Comparison of ENCODE assay signal across 9 cellular contexts in genomic region chr10:132408367-132408781, GRCh38. TPM values are rescaled to one million over a fixed set of nuclear protein-coding genes. Genes with fewer than 3 reads are reported as not detected.
A peak's percentile ranks its signal among the peaks of the same experiment; 100 is the strongest.
DNase-seq lines count a peak whose midpoint lies in the region; ATAC-seq and TF ChIP-seq lines count a peak whose summit lies in the region.
"Had no signal": no experiment of that assay in that cellular context is flagged by ENCODE, and none has a peak within 500 bp of the region (broad histone marks: within the 10 kb centered on the region; RNA-seq: fewer than 3 reads in every experiment).

No MANE protein-coding gene starts in this region.

- H3K79me2 ChIP-seq in mesendoderm (ENCODE audit: control insufficient read depth, insufficient read depth, low read length): peaks cover 7% of the 10 kb centered on the region

- no peaks in the 10 kb centered on the region for H3K27me3 Mint-ChIP-seq in activated CD4-positive, alpha-beta T cell treated with anti-CD3 and anti-CD28 coated beads, Interleukin-2, amount 10 ng/mL, durations not matched to agents 24 days and 14 days
- no peaks in the 10 kb centered on the region for H3K27me3 Mint-ChIP-seq in dendritic cell treated with granulocyte-macrophage colony-stimulating factor and Interleukin-4, amounts not matched to agents 40 ng/mL and 50 ng/mL, for 4 days

- peak overlapping the region; percentile 38 for H3K9ac ChIP-seq in mesendoderm (ENCODE audit: low read length)

- no peak overlapping the region for H3K4me2 ChIP-seq in mesendoderm (ENCODE audit: low read length)

- no peak overlapping the region for H4K8ac ChIP-seq in mesendoderm (ENCODE audit: low read depth, low read length)

- no peak overlapping the region for H3K23ac ChIP-seq in mesendoderm (ENCODE audit: low read length)

- ATAC-seq in HG02885 (IDR thresholded peaks at IDR 0.05; ENCODE audit: poor library complexity, unreplicated experiment) (no peak), GM21360 (IDR thresholded peaks at IDR 0.05; ENCODE audit: unreplicated experiment) (no peak)

- no peak overlapping the region for H3K4me3 Mint-ChIP-seq in activated CD4-positive, alpha-beta T cell treated with anti-CD3 and anti-CD28 coated beads, Interleukin-2, amount 10 ng/mL, durations not matched to agents 24 days and 14 days
- H3K4me3 Mint-ChIP-seq in dendritic cell treated with granulocyte-macrophage colony-stimulating factor and Interleukin-4, amounts not matched to agents 40 ng/mL and 50 ng/mL, for 4 days: peak overlapping the region; percentile 67

- H3K18ac ChIP-seq in mesendoderm (ENCODE audit: low read length): peak overlapping the region; percentile 64

- H4K5ac ChIP-seq in mesendoderm (ENCODE audit: low read length): no peak overlapping the region

- no peak overlapping the region for H3K27ac Mint-ChIP-seq in activated CD4-positive, alpha-beta T cell treated with anti-CD3 and anti-CD28 coated beads, Interleukin-2, amount 10 ng/mL, durations not matched to agents 24 days and 14 days
- H3K27ac Mint-ChIP-seq in dendritic cell treated with granulocyte-macrophage colony-stimulating factor and Interleukin-4, amounts not matched to agents 40 ng/mL and 50 ng/mL, for 4 days: peak overlapping the region; percentile 96

- WGBS in mesendoderm (ENCODE audit: extremely low coverage, insufficient coverage, low lambda C conversion rate): no CpG with 5 or more reads among the region's 20 CpGs
- 27 to 62% methylated on average over 5 to 10 of the region's 20 CpGs for WGBS in tibial nerve, 2 donors

- H3K4me1 ChIP-seq in mesendoderm (ENCODE audit: control insufficient read depth, low read depth, low read length) (peaks cover 11% of the 10 kb centered on the region), tibial nerve (peaks cover 0 to 53% (median 36%) of the 10 kb centered on the region in 4 donors)

- H3K27me3 ChIP-seq in mesendoderm (ENCODE audit: insufficient read depth, low read length, poor library complexity): no peaks in the 10 kb centered on the region
- H3K27me3 ChIP-seq in tibial nerve: no peaks in the 10 kb centered on the region

- intact Hi-C loops in activated CD4-positive, alpha-beta T cell treated with anti-CD3 and anti-CD28 coated beads, Interleukin-2, amount 10 ng/mL, durations not matched to agents 24 days and 14 days (cut with micrococcal nuclease): no loop called here
- intact Hi-C loops in dendritic cell treated with granulocyte-macrophage colony-stimulating factor and Interleukin-4, amounts not matched to agents 40 ng/mL and 50 ng/mL, for 4 days (cut with micrococcal nuclease): no loop called here

- H3K36me3 ChIP-seq in mesendoderm (ENCODE audit: control insufficient read depth, insufficient read depth, low read length) (no peaks in the 10 kb centered on the region), tibial nerve (peaks cover 0 to 35% (median 0%) of the 10 kb centered on the region in 3 donors)

- H3K9me3 Mint-ChIP-seq in activated CD4-positive, alpha-beta T cell treated with anti-CD3 and anti-CD28 coated beads, Interleukin-2, amount 10 ng/mL, durations not matched to agents 24 days and 14 days: no peaks in the 10 kb centered on the region
- H3K9me3 Mint-ChIP-seq in dendritic cell treated with granulocyte-macrophage colony-stimulating factor and Interleukin-4, amounts not matched to agents 40 ng/mL and 50 ng/mL, for 4 days: no peaks in the 10 kb centered on the region

- peak overlapping the region; percentile 14 for H2BK5ac ChIP-seq in mesendoderm (ENCODE audit: low read length)

- in situ Hi-C loops in G401 (cut with HindIII; ENCODE audit: low sequenced_read_pairs): no loop called here

- peak overlapping the region; percentile 46 for H3K4ac ChIP-seq in mesendoderm (ENCODE audit: low read depth, low read length)

- H3K36me3 Mint-ChIP-seq in activated CD4-positive, alpha-beta T cell treated with anti-CD3 and anti-CD28 coated beads, Interleukin-2, amount 10 ng/mL, durations not matched to agents 24 days and 14 days (ENCODE audit: low read depth): peaks cover 5% of the 10 kb centered on the region
- peaks cover 82% of the 10 kb centered on the region for H3K36me3 Mint-ChIP-seq in dendritic cell treated with granulocyte-macrophage colony-stimulating factor and Interleukin-4, amounts not matched to agents 40 ng/mL and 50 ng/mL, for 4 days (ENCODE audit: low read depth)

- peak overlapping the region; percentile 71 for H3K27ac ChIP-seq in mesendoderm (ENCODE audit: low read depth, low read length)
- H3K27ac ChIP-seq in tibial nerve: peak overlapping the region; percentile 47 to 85 (median 77)

- peaks cover 5% of the 10 kb centered on the region for H3K79me1 ChIP-seq in mesendoderm (ENCODE audit: low read length)

- TF ChIP-seq EP300 in tibial nerve (IDR thresholded peaks at IDR 0.05): no peak

- no peak for TF ChIP-seq POLR2A in tibial nerve (IDR thresholded peaks at IDR 0.05)

- peak; percentile 64 for DNase-seq in activated CD4-positive, alpha-beta T cell treated with anti-CD3 and anti-CD28 coated beads, Interleukin-2, amount 10 ng/mL, durations not matched to agents 24 days and 14 days
- DNase-seq in activated CD4-positive, alpha-beta T cell treated with anti-CD3 and anti-CD28 coated beads, Interleukin-2, amount 50 U/mL, for 4 hours: no peak
- DNase-seq in mesendoderm: peak; percentile 64
- DNase-seq in tibial nerve (ENCODE audit: low spot score in 2 of 2): no peak
- DNase-seq in G401 (ENCODE audit: low spot score): no peak
- DNase-seq: OCI-M1 had no signal

- no peak overlapping the region for H2BK15ac ChIP-seq in mesendoderm (replicated peaks; ENCODE audit: low read depth)

- no peak for TF ChIP-seq CTCF in tibial nerve (IDR thresholded peaks at IDR 0.05)

- H3K9me3 ChIP-seq in tibial nerve: no peaks in the 10 kb centered on the region

- peak overlapping the region; percentile 56 for H2BK120ac ChIP-seq in mesendoderm (ENCODE audit: low read depth, low read length)

- no peak overlapping the region for H3K4me3 ChIP-seq in mesendoderm (ENCODE audit: low read length)
- H3K4me3 ChIP-seq in tibial nerve: peak overlapping the region in 2 of 4 donors; percentile 6 to 16

- H3K4me1 Mint-ChIP-seq in activated CD4-positive, alpha-beta T cell treated with anti-CD3 and anti-CD28 coated beads, Interleukin-2, amount 10 ng/mL, durations not matched to agents 24 days and 14 days: no peaks in the 10 kb centered on the region
- H3K4me1 Mint-ChIP-seq in dendritic cell treated with granulocyte-macrophage colony-stimulating factor and Interleukin-4, amounts not matched to agents 40 ng/mL and 50 ng/mL, for 4 days (ENCODE audit: low read depth): peaks cover 70% of the 10 kb centered on the region

- peak overlapping the region; percentile 8 for H2AK5ac ChIP-seq in mesendoderm (ENCODE audit: low read length)

- peak overlapping the region; percentile 74 for H3K56ac ChIP-seq in mesendoderm (ENCODE audit: low read length)

RNA-seq across cellular contexts. Expression of gene PWWP2B, which starts 11.4 kb away (rescaled TPM):
- total RNA-seq in activated CD4-positive, alpha-beta T cell treated with anti-CD3 and anti-CD28 coated beads, Interleukin-2, amount 10 ng/mL, durations not matched to agents 24 days and 14 days: 4.9 and 5.0 TPM in 2 replicates
- polyA plus RNA-seq in mesendoderm (2013, experiment 1 of 2): 4.0 TPM
- 3.9 TPM for polyA plus RNA-seq in mesendoderm (2013, experiment 2 of 2)
- total RNA-seq in tibial nerve: 10 to 100 TPM; 12.6 to 23.7 (median 15.1) TPM
- total RNA-seq in G401 (2014; rRNA removed; shearing (Covaris generic)): 24.5 and 27.6 TPM in 2 replicates

Comparison
In these comparisons a context has a peak if more than half of its experiments do, and no peak if none do; other contexts are left out.
1. DNase-seq: peak in activated CD4-positive, alpha-beta T cell treated with anti-CD3 and anti-CD28 coated beads, Interleukin-2, amount 10 ng/mL, durations not matched to agents 24 days and 14 days (single experiment) and mesendoderm (single experiment); none in activated CD4-positive, alpha-beta T cell treated with anti-CD3 and anti-CD28 coated beads, Interleukin-2, amount 50 U/mL, for 4 hours (0 of 2), tibial nerve (0 of 2) and G401 (single experiment).